8 cellular contexts compared by ENCODE assay signal in the genomic region with DNA sequence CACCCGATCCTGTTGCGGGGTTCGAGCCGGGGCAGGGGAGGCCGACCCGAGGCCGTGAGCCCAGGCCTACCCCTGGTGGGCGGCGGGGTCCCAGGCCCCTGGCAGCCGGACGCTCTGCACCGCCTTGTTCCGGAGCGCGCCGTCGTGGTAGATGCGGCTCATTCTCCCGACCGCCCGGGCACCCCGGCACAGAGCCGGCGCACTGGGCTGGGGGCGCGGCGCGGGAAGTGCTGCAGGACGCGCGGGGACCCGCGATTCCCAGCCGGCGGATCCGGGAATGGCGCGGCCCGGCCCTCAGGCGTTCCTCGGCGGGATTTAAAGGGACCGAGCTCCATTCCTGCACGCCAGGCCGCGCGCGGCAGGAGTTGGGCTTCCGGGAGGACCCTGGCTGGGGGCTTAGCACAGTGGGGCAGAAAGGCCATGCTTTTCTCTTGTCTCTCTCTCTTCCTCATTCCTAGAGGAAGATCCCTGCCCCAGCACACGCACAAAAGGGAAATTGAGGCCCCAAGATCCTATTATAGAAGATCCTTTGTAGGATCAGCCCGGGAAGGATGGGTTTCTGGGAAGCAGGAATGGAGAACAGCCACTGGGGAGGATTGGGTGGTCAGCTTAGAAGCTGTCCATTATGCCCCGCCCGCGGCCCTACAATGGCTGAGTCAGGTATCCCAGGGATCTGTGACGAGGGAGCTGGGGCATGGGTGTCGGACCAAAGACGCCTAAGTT. TPM values are rescaled to one million over a fixed set of nuclear protein-coding genes. Genes with fewer than 3 reads are reported as not detected.
DNase-seq lines count a peak whose midpoint lies in the region; ATAC-seq and TF ChIP-seq lines count a peak whose summit lies in the region.

A gene (minus strand): TSS at position 279 of the 723 bp plus-strand sequence. CDS start 117 bp downstream, at position 162.

- peaks cover 0 to 29% (median 19%) of the 10 kb centered on the region in 4 donors for H3K36me3 ChIP-seq in esophagus muscularis mucosa
- H3K36me3 ChIP-seq in transverse colon, result peaks cover 0 to 3% (median 0%) of the 10 kb centered on the region in 4 donors

- no peak for TF ChIP-seq POLR2A in esophagus muscularis mucosa (IDR thresholded peaks at IDR 0.05; ENCODE audit: low read depth)
- no peak for TF ChIP-seq POLR2A in transverse colon (IDR thresholded peaks at IDR 0.05)

- H3K27me3 Mint-ChIP-seq in activated CD8-positive, alpha-beta memory T cell treated with anti-CD3 and anti-CD28 coated beads, Interleukin-2, amount 10 ng/mL, durations not matched to agents 7 days and 5 days, result peaks cover 42% of the 10 kb centered on the region
- peaks cover 63% of the 10 kb centered on the region for H3K27me3 Mint-ChIP-seq in T-helper 17 cell

- peak; percentile 27 for ATAC-seq in activated CD8-positive, alpha-beta memory T cell treated with anti-CD3 and anti-CD28 coated beads, Interleukin-2, amount 10 ng/mL, durations not matched to agents 7 days and 5 days
- ATAC-seq in T-helper 17 cell, result no peak
- no peak for ATAC-seq in HG02938 (IDR thresholded peaks at IDR 0.05; ENCODE audit: unreplicated experiment)

- H3K27ac ChIP-seq in esophagus muscularis mucosa (replicated peaks in 1 of 4), result peak within 1 kb of the TSS; percentile 81 to 88 (median 86)
- peak within 1 kb of the TSS; percentile 92 to 93 (median 93) for H3K27ac ChIP-seq in transverse colon

- H3K4me1 ChIP-seq in esophagus muscularis mucosa (peaks cover 13 to 27% (median 25%) of the 10 kb centered on the region in 4 donors), mononuclear cell (ENCODE audit: insufficient read depth, low read length) (peaks cover 33% of the 10 kb centered on the region), transverse colon (peaks cover 8 to 27% (median 11%) of the 10 kb centered on the region in 4 donors)

- TF ChIP-seq CTCF in esophagus muscularis mucosa (IDR thresholded peaks at IDR 0.05), result peak in 1 of 3 experiments; percentile 8
- TF ChIP-seq CTCF in transverse colon (IDR thresholded peaks at IDR 0.05), result peak in 1 of 5 experiments; percentile 24

- WGBS in esophagus muscularis mucosa, result 62% methylated on average over 8 of the region's 57 CpGs
- WGBS in transverse colon (ENCODE audit: low coverage in 1 of 2), 2 donors, result 7% methylated on average over 40 of the region's 57 CpGs; no CpG with 5 or more reads in 1 of the 2 donors

- no peaks in the 10 kb centered on the region for H3K9me3 Mint-ChIP-seq in activated CD8-positive, alpha-beta memory T cell treated with anti-CD3 and anti-CD28 coated beads, Interleukin-2, amount 10 ng/mL, durations not matched to agents 7 days and 5 days (ENCODE audit: low read depth)

- H3K4me3 ChIP-seq in esophagus muscularis mucosa, result peak within 1 kb of the TSS; percentile 87 to 98 (median 92)
- H3K4me3 ChIP-seq in mononuclear cell (ENCODE audit: low read length), result peak within 1 kb of the TSS; percentile 35
- peak within 1 kb of the TSS; percentile 49 to 88 (median 74) for H3K4me3 ChIP-seq in transverse colon

- H3K27me3 ChIP-seq in esophagus muscularis mucosa (no peaks in the 10 kb centered on the region), mononuclear cell (ENCODE audit: insufficient read depth, low read length) (peaks cover 9% of the 10 kb centered on the region), transverse colon (no peaks in the 10 kb centered on the region)

- H3K27ac Mint-ChIP-seq in activated CD8-positive, alpha-beta memory T cell treated with anti-CD3 and anti-CD28 coated beads, Interleukin-2, amount 10 ng/mL, durations not matched to agents 7 days and 5 days, result no peak within 1 kb of the TSS
- no peak within 1 kb of the TSS for H3K27ac Mint-ChIP-seq in T-helper 17 cell

- H3K36me3 Mint-ChIP-seq in activated CD8-positive, alpha-beta memory T cell treated with anti-CD3 and anti-CD28 coated beads, Interleukin-2, amount 10 ng/mL, durations not matched to agents 7 days and 5 days, result no peaks in the 10 kb centered on the region
- H3K36me3 Mint-ChIP-seq in T-helper 17 cell (ENCODE audit: low read depth), result peaks cover 9% of the 10 kb centered on the region

- no peak within 1 kb of the TSS for H3K4me3 Mint-ChIP-seq in activated CD8-positive, alpha-beta memory T cell treated with anti-CD3 and anti-CD28 coated beads, Interleukin-2, amount 10 ng/mL, durations not matched to agents 7 days and 5 days
- H3K4me3 Mint-ChIP-seq in T-helper 17 cell, result peak within 1 kb of the TSS; percentile 36

- intact Hi-C loops in esophagus muscularis mucosa (cut with DNase I), result loop anchor here (5.0 kb wide), 3 partner anchors 84 to 179 kb away; no protein-coding TSS in a partner anchor
- intact Hi-C loops in transverse colon (cut with DNase I; ENCODE audit: low total_unique reads), result loop anchor here (5.0 kb wide), 2 partner anchors 89 to 144 kb away; a partner anchor contains a TSS

- DNase-seq in activated CD8-positive, alpha-beta memory T cell treated with anti-CD3 and anti-CD28 coated beads, Interleukin-2, amount 10 ng/mL, durations not matched to agents 7 days and 5 days, result no peak
- no peak for DNase-seq in activated CD8-positive, alpha-beta memory T cell treated with anti-CD3 and anti-CD28 coated beads, Interleukin-2, amount 50 U/mL, for 4 hours
- DNase-seq in T-helper 17 cell, result no peak
- no peak for DNase-seq in esophagus muscularis mucosa (ENCODE audit: extremely low spot score)
- DNase-seq in transverse colon, result peak; percentile 62
- DNase-seq in SKM-1 (lab: John Stamatoyannopoulos, UW; ENCODE audit: unreplicated experiment), result no peak

- H3K9me3 ChIP-seq in T-helper 17 cell (ENCODE audit: control insufficient read depth, low read length, poor library complexity, severe bottlenecking), result no peaks in the 10 kb centered on the region
- H3K9me3 ChIP-seq in esophagus muscularis mucosa, result no peaks in the 10 kb centered on the region
- H3K9me3 ChIP-seq in mononuclear cell (ENCODE audit: low read depth, low read length), result no peaks in the 10 kb centered on the region
- H3K9me3 ChIP-seq in transverse colon, result no peaks in the 10 kb centered on the region

- H3K4me1 Mint-ChIP-seq in activated CD8-positive, alpha-beta memory T cell treated with anti-CD3 and anti-CD28 coated beads, Interleukin-2, amount 10 ng/mL, durations not matched to agents 7 days and 5 days, result no peaks in the 10 kb centered on the region
- H3K4me1 Mint-ChIP-seq in T-helper 17 cell, result peaks cover 6% of the 10 kb centered on the region

- in situ Hi-C loops in transverse colon (cut with MboI; ENCODE audit: low pct_ligation_motif_present in 1 of 4, low pct_unique_long_range_greater_than_20kb in 1 of 4, low sequenced_read_pairs in 3 of 4), result no loop called here

- CTCF ChIA-PET in activated CD8-positive, alpha-beta memory T cell treated with anti-CD3 and anti-CD28 coated beads, Interleukin-2, amount 10 ng/mL, durations not matched to agents 7 days and 5 days (lab: Charles Lee), result interaction anchor here (0.5 to 1.2 kb wide), 2 partner anchors 38 to 118 kb away, joined by 3 read pairs; no protein-coding TSS in a partner anchor

- no peak for TF ChIP-seq EP300 in esophagus muscularis mucosa (IDR thresholded peaks at IDR 0.05)
- no peak for TF ChIP-seq EP300 in transverse colon (IDR thresholded peaks at IDR 0.05; ENCODE audit: low read depth)

RNA-seq across cellular contexts. Expression of the gene that starts here (rescaled TPM):
- total RNA-seq in activated CD8-positive, alpha-beta memory T cell treated with anti-CD3 and anti-CD28 coated beads, Interleukin-2, amount 10 ng/mL, durations not matched to agents 7 days and 5 days, result not detected
- total RNA-seq in T-helper 17 cell (under 1 TPM in 1 of 2 donors, not detected in 1; 0.13 TPM), esophagus muscularis mucosa (10 to 100 TPM; 19.9 to 26.6 (median 25.4) TPM), mononuclear cell (2.9 TPM), transverse colon (10 to 100 TPM; 24.1 to 48.6 (median 37.6) TPM)

Comparison
In these comparisons a context has a peak if more than half of its experiments do, and no peak if none do; other contexts are left out.
1. Peak in ATAC-seq in activated CD8-positive, alpha-beta memory T cell treated with anti-CD3 and anti-CD28 coated beads, Interleukin-2, amount 10 ng/mL, durations not matched to agents 7 days and 5 days; RNA of the gene not detected or under 1 TPM.
2. H3K4me3 ChIP-seq: peak in every context shown above with its lines; median percentile 92 in esophagus muscularis mucosa; 74 in transverse colon; 35 in mononuclear cell.